In the genomic region with DNA sequence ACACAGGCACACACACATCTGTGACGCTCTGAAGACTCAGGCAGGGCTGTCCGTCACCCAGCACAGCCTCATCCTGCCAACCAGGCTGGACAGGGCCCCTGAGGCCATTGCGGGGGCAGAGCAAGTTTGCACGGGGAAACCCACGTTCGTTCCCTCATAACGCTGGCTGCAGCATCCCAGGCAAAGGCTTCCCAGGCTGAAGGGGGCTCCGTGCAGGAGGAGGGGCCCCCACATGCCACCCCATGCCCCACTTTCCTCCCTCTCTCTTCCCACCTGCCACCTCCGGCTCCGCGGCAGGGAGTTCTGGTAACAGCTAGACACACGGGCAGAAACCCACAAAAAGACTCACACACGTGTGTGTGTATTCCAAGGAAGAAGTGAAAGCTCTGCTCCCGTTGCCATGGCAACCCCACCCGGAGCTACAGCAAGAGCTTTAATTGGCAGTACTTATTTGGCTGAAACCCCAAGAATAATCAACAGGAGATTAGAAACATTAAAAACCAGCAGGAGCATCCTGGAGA, we compare ENCODE assay signal across 8 cellular contexts.
A peak's percentile ranks its signal among the peaks of the same experiment; 100 is the strongest.
DNase-seq lines count a peak whose midpoint lies in the region; ATAC-seq lines count a peak whose summit lies in the region.

No MANE protein-coding gene starts in this region.

- peak overlapping the region; percentile 16 for H3K27ac ChIP-seq in caudate nucleus (ENCODE audit: low read depth, low read length)

- peak; percentile 82 for DNase-seq in Ammon's horn (ENCODE audit: low spot score)
- peak; percentile 58 for DNase-seq in MV-4-11 (lab: John Stamatoyannopoulos, UW)
- peak in 50 of 61 donors; percentile 5 to 94 (median 56) for DNase-seq in caudate nucleus (lab: John Stamatoyannopoulos, UW)
- DNase-seq in middle frontal gyrus (ENCODE audit: extremely low spot score, low spot score): peak; percentile 39
- DNase-seq in effector CD8-positive, alpha-beta T cell (lab: John Stamatoyannopoulos, UW): no peak
- DNase-seq in stimulated activated CD4-positive, alpha-beta T cell treated with anti-CD3 and anti-CD28 coated beads, Interleukin-1b, Interleukin-23, amount 100 ng/mL, for 48 hours: no peak

- no peak for ATAC-seq in GM18870 (IDR thresholded peaks at IDR 0.05; ENCODE audit: unreplicated experiment)
- ATAC-seq in GM18498 (IDR thresholded peaks at IDR 0.05; ENCODE audit: unreplicated experiment): no peak

Comparison
In these comparisons a context has a peak if more than half of its experiments do, and no peak if none do; other contexts are left out.
1. DNase-seq: peak in Ammon's horn (single experiment), MV-4-11 (single experiment), caudate nucleus (50 of 61) and middle frontal gyrus (single experiment); none in effector CD8-positive, alpha-beta T cell (single experiment) and stimulated activated CD4-positive, alpha-beta T cell treated with anti-CD3 and anti-CD28 coated beads, Interleukin-1b, Interleukin-23, amount 100 ng/mL, for 48 hours (single experiment).